ENCODE assay signal across 28 cellular contexts in genomic region chr2:88233216-88233615, GRCh38.
"Had no signal": no experiment of that assay in that cellular context is flagged by ENCODE, and none has a peak within 500 bp of the region (broad histone marks: within the 10 kb centered on the region; RNA-seq: fewer than 3 reads in every experiment).

No MANE protein-coding gene starts in this region.

- H3K4me3 Mint-ChIP-seq: stimulated activated effector memory CD8-positive, alpha-beta T cell treated with anti-CD3 and anti-CD28 coated beads, Interleukin-12 subunit alpha, Interleukin-12 subunit beta, amount 100 ng/mL, for 72 hours; stimulated activated memory B cell treated with anti-CD40 and anti-IgM and Interleukin-4, amounts not matched to agents 10 μg/mL and 1 μg/mL and 100 μg/mL, for 72 hours; stimulated activated naive B cell treated with anti-CD40 and anti-IgM and Interleukin-4, amounts not matched to agents 10 μg/mL and 1 μg/mL and 100 μg/mL, for 72 hours; stimulated activated naive CD8-positive, alpha-beta T cell treated with anti-CD3 and anti-CD28 coated beads, Interleukin-15, amount 100 ng/mL, for 72 hours; stimulated activated naive CD8-positive, alpha-beta T cell treated with anti-CD3 and anti-CD28 coated beads, Interleukin-15, Interleukin-2, amounts not matched to agents 100 ng/mL and 50 ng/mL, for 24 hours; type B pancreatic cell had no signal

- H3K27me3 Mint-ChIP-seq: type B pancreatic cell had no signal

- H3K36me3 ChIP-seq: stomach, suprapubic skin, thoracic aorta, thyroid gland, tibial artery, tibial nerve, transverse colon, upper lobe of left lung, upper lobe of right lung, uterus, vagina had no signal

- H3K27ac Mint-ChIP-seq: stimulated activated effector memory CD8-positive, alpha-beta T cell treated with anti-CD3 and anti-CD28 coated beads, Interleukin-12 subunit alpha, Interleukin-12 subunit beta, amount 100 ng/mL, for 72 hours; stimulated activated memory B cell treated with anti-CD40 and anti-IgM and Interleukin-4, amounts not matched to agents 10 μg/mL and 1 μg/mL and 100 μg/mL, for 72 hours; stimulated activated naive B cell treated with anti-CD40 and anti-IgM and Interleukin-4, amounts not matched to agents 10 μg/mL and 1 μg/mL and 100 μg/mL, for 72 hours; stimulated activated naive CD8-positive, alpha-beta T cell treated with anti-CD3 and anti-CD28 coated beads, Interleukin-15, amount 100 ng/mL, for 72 hours; stimulated activated naive CD8-positive, alpha-beta T cell treated with anti-CD3 and anti-CD28 coated beads, Interleukin-15, Interleukin-2, amounts not matched to agents 100 ng/mL and 50 ng/mL, for 24 hours; type B pancreatic cell had no signal

- H3K27ac ChIP-seq: stomach, suprapubic skin, testis, thoracic aorta, thyroid gland, tibial artery, tibial nerve, transverse colon, upper lobe of left lung, upper lobe of right lung, uterus, vagina had no signal

- H3K9me3 Mint-ChIP-seq: stimulated activated naive CD8-positive, alpha-beta T cell treated with anti-CD3 and anti-CD28 coated beads, Interleukin-15, amount 100 ng/mL, for 72 hours; stimulated activated naive CD8-positive, alpha-beta T cell treated with anti-CD3 and anti-CD28 coated beads, Interleukin-15, Interleukin-2, amounts not matched to agents 100 ng/mL and 50 ng/mL, for 24 hours; type B pancreatic cell had no signal

- H3K27me3 ChIP-seq: stomach, suprapubic skin, testis, thyroid gland, tibial nerve, transverse colon, upper lobe of left lung, upper lobe of right lung, uterus, vagina had no signal

- H3K4me1 ChIP-seq: stomach, suprapubic skin, testis, thyroid gland, tibial artery, tibial nerve, transverse colon, upper lobe of left lung, upper lobe of right lung, uterus, vagina had no signal

- ATAC-seq: stimulated activated effector memory CD8-positive, alpha-beta T cell treated with anti-CD3 and anti-CD28 coated beads, Interleukin-12 subunit alpha, Interleukin-12 subunit beta, amount 100 ng/mL, for 72 hours; stimulated activated memory B cell treated with anti-CD40 and anti-IgM and Interleukin-4, amounts not matched to agents 10 μg/mL and 1 μg/mL and 100 μg/mL, for 72 hours; stimulated activated naive B cell treated with anti-CD40 and anti-IgM and Interleukin-4, amounts not matched to agents 10 μg/mL and 1 μg/mL and 100 μg/mL, for 72 hours; stimulated activated naive CD8-positive, alpha-beta T cell treated with anti-CD3 and anti-CD28 coated beads, Interleukin-15, amount 100 ng/mL, for 72 hours; stimulated activated naive CD8-positive, alpha-beta T cell treated with anti-CD3 and anti-CD28 coated beads, Interleukin-15, Interleukin-2, amounts not matched to agents 100 U/mL and 50 U/mL, for 24 hours; upper lobe of right lung had no signal

- DNase-seq: stimulated activated CD4-positive, alpha-beta T cell treated with anti-CD3 and anti-CD28 coated beads, Interleukin-2, amount 100 ng/mL, for 48 hours; stimulated activated CD4-positive, alpha-beta T cell treated with anti-CD3 and anti-CD28 coated beads, Interleukin-4, amount 100 ng/mL, for 1 hour; stimulated activated CD4-positive, alpha-beta T cell treated with anti-CD3 and anti-CD28 coated beads, Interleukin-4, amount 100 ng/mL, for 24 hours; stimulated activated CD4-positive, alpha-beta T cell treated with anti-CD3 and anti-CD28 coated beads, Interleukin-4, amount 100 ng/mL, for 4 hours; stimulated activated CD8-positive, alpha-beta memory T cell treated with anti-CD3 and anti-CD28 coated beads, Interleukin-4, amount 100 ng/mL, for 48 hours; stimulated activated naive B cell treated with anti-CD40 and anti-IgM and Interleukin-4, amounts not matched to agents 10 μg/mL and 1 μg/mL and 100 μg/mL, for 72 hours; stimulated activated naive CD4-positive, alpha-beta T cell; stimulated activated naive CD4-positive, alpha-beta T cell treated with Interleukin-2 at 50 U/mL for 16 hours; stimulated activated naive CD8-positive, alpha-beta T cell treated with anti-CD3 and anti-CD28 coated beads, Interleukin-15, amount 100 ng/mL, for 72 hours; stimulated activated naive CD8-positive, alpha-beta T cell treated with anti-CD3 and anti-CD28 coated beads, Interleukin-15, Interleukin-2, amounts not matched to agents 100 U/mL and 50 U/mL, for 24 hours; stomach; substantia nigra; testis; thyroid gland; tibial artery; transverse colon; trophoblast cell; upper lobe of left lung; upper lobe of right lung; uterus had no signal

- H3K4me1 Mint-ChIP-seq: stimulated activated memory B cell treated with anti-CD40 and anti-IgM and Interleukin-4, amounts not matched to agents 10 μg/mL and 1 μg/mL and 100 μg/mL, for 72 hours; stimulated activated naive B cell treated with anti-CD40 and anti-IgM and Interleukin-4, amounts not matched to agents 10 μg/mL and 1 μg/mL and 100 μg/mL, for 72 hours; stimulated activated naive CD8-positive, alpha-beta T cell treated with anti-CD3 and anti-CD28 coated beads, Interleukin-15, amount 100 ng/mL, for 72 hours had no signal

- H3K36me3 Mint-ChIP-seq: stimulated activated effector memory CD8-positive, alpha-beta T cell treated with anti-CD3 and anti-CD28 coated beads, Interleukin-12 subunit alpha, Interleukin-12 subunit beta, amount 100 ng/mL, for 72 hours; stimulated activated memory B cell treated with anti-CD40 and anti-IgM and Interleukin-4, amounts not matched to agents 10 μg/mL and 1 μg/mL and 100 μg/mL, for 72 hours; stimulated activated naive B cell treated with anti-CD40 and anti-IgM and Interleukin-4, amounts not matched to agents 10 μg/mL and 1 μg/mL and 100 μg/mL, for 72 hours; type B pancreatic cell had no signal

- H3K4me3 ChIP-seq: stomach, suprapubic skin, testis, thoracic aorta, thyroid gland, tibial artery, tibial nerve, transverse colon, upper lobe of left lung, upper lobe of right lung, uterus, vagina had no signal

- H3K9me3 ChIP-seq: stomach, suprapubic skin, testis, thoracic aorta, thyroid gland, tibial artery, tibial nerve, transverse colon, upper lobe of left lung, upper lobe of right lung, uterus, vagina had no signal
